28 cellular contexts compared by ENCODE assay signal in the genomic region with DNA sequence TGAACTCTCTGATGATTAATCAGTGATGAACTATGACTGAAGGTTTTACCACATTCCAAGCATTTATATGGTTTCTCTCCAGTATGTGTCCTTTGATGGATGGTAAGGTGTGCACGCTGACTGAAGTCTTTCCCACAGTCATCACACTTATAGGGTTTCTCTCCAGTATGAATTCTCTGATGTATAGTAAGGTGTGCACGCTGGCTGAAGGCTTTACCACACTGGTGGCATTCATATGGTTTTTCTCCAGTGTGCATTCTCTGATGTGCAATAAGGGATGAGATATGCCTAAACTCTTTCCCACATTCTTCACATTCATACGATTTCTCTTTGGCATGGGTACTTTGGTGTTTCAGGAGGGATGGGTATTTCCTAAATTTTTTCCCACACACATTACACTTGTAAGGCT.
"Had no signal": no experiment of that assay in that cellular context is flagged by ENCODE, and none has a peak within 500 bp of the region (broad histone marks: within the 10 kb centered on the region; RNA-seq: fewer than 3 reads in every experiment).

No MANE protein-coding gene starts in this region.

- H3K4me2 ChIP-seq: KMS-11 had no signal

- H3K27ac ChIP-seq: ascending aorta, body of pancreas, KMS-11, Peyer's patch, RWPE1, SJCRH30 had no signal

- DNase-seq: activated CD4-positive, alpha-beta T cell treated with anti-CD3 and anti-CD28 coated beads for 48 hours; activated CD4-positive, alpha-beta T cell treated with anti-CD3 and anti-CD28 coated beads, Interleukin-2, amount 50 U/mL, for 4 hours; activated CD4-positive, CD25-positive, alpha-beta regulatory T cell treated with anti-CD3 and anti-CD28 coated beads, Interleukin-2, amount 50 U/mL, for 72 hours; activated CD8-positive, alpha-beta memory T cell treated with anti-CD3 and anti-CD28 coated beads, Interleukin-2, amount 50 U/mL, for 48 hours; activated CD8-positive, alpha-beta T cell treated with anti-CD3 and anti-CD28 coated beads, Interleukin-2, amount 10 ng/mL, durations not matched to agents 7 days and 5 days; activated naive CD4-positive, alpha-beta T cell treated with anti-CD3 and anti-CD28 coated beads, Interleukin-2, amount 50 U/mL, for 16 hours; activated naive CD8-positive, alpha-beta T cell treated with anti-CD3 and anti-CD28 coated beads, Interleukin-2, amount 10 ng/mL, durations not matched to agents 7 days and 5 days; activated T-cell treated with anti-CD3 and anti-CD28 coated beads, Interleukin-2, amount 50 U/mL, for 1 hour; amniotic stem cell; body of pancreas; central memory CD4-positive, alpha-beta T cell; NCI-H1092; NCI-H1417 treated with DMSO at 0.1 percent for 48 hours; NCI-H1694; NCI-H2029; NCI-H345; NCI-H510A; NCI-H526 treated with DMSO at 0.1 percent for 48 hours; Peyer's patch; Right ventricle myocardium superior; SJCRH30 had no signal

- H3K9ac ChIP-seq: KMS-11 had no signal

- FAIRE-seq: bronchial epithelial cell had no signal

- H3K4me3 ChIP-seq: ascending aorta, body of pancreas, Peyer's patch, SJCRH30 had no signal

- H3K27me3 Mint-ChIP-seq: activated naive CD8-positive, alpha-beta T cell treated with anti-CD3 and anti-CD28 coated beads, Interleukin-2, amount 10 ng/mL, durations not matched to agents 7 days and 5 days had no signal

- ATAC-seq: activated CD8-positive, alpha-beta T cell treated with anti-CD3 and anti-CD28 coated beads, Interleukin-2, amount 10 ng/mL, durations not matched to agents 7 days and 5 days; body of pancreas; SK-N-SH treated with all-trans-retinoic acid at 6 μM for 48 hours; WTC11 had no signal

- H3K4me1 Mint-ChIP-seq: WTC11 had no signal

- H3K27ac Mint-ChIP-seq: activated CD8-positive, alpha-beta T cell treated with anti-CD3 and anti-CD28 coated beads, Interleukin-2, amount 10 ng/mL, durations not matched to agents 7 days and 5 days; activated naive CD8-positive, alpha-beta T cell treated with anti-CD3 and anti-CD28 coated beads, Interleukin-2, amount 10 ng/mL, durations not matched to agents 7 days and 5 days; T-helper 1 cell treated with Interleukin-12 subunit alpha and Interleukin-12 subunit beta and Interleukin-4 antibody, amounts not matched to agents 30 μg/mL and 1 μg/mL, for 36 hours; WTC11 had no signal

- H3K4me3 Mint-ChIP-seq: activated CD8-positive, alpha-beta T cell treated with anti-CD3 and anti-CD28 coated beads, Interleukin-2, amount 10 ng/mL, durations not matched to agents 7 days and 5 days; activated naive CD8-positive, alpha-beta T cell treated with anti-CD3 and anti-CD28 coated beads, Interleukin-2, amount 10 ng/mL, durations not matched to agents 7 days and 5 days; T-helper 1 cell treated with Interleukin-12 subunit alpha and Interleukin-12 subunit beta and Interleukin-4 antibody, amounts not matched to agents 30 μg/mL and 1 μg/mL, for 36 hours; WTC11 had no signal

- H3K27me3 ChIP-seq: ascending aorta, body of pancreas, Peyer's patch, SJCRH30 had no signal

- H3K4me1 ChIP-seq: ascending aorta, body of pancreas, Peyer's patch, SJCRH30 had no signal
